8 cellular contexts compared by ENCODE assay signal in genomic region chr14:77141592-77142288, GRCh38. TPM values are rescaled to one million over a fixed set of nuclear protein-coding genes. Genes with fewer than 3 reads are reported as not detected.
DNase-seq lines count a peak whose midpoint lies in the region; ATAC-seq and TF ChIP-seq lines count a peak whose summit lies in the region.

Gene ZDHHC22, minus strand, starts transcription at chr14:77141791. Its CDS starts 2,053 bp downstream, at chr14:77139738.

- no peak within 1 kb of the TSS for H3K27ac ChIP-seq in naive thymus-derived CD4-positive, alpha-beta T cell (ENCODE audit: low read depth, low read length)

- CTCF ChIA-PET in BJ (lab: Yijun Ruan, JAX): interaction anchor here (0.8 to 3.1 kb wide), 5 partner anchors 8 to 269 kb away, joined by 3 to 13 read pairs (median 4); no protein-coding TSS in a partner anchor
- CTCF ChIA-PET in naive thymus-derived CD4-positive, alpha-beta T cell (lab: Charles Lee): no interaction called here

- peaks cover 51% of the 10 kb centered on the region for H3K27me3 ChIP-seq in BJ (ENCODE audit: control insufficient read depth, insufficient read depth, low read length)
- H3K27me3 ChIP-seq in naive thymus-derived CD4-positive, alpha-beta T cell (ENCODE audit: control insufficient read depth in 2 of 2, insufficient read depth in 2 of 2, low read length in 2 of 2): peaks cover 0 to 4% of the 10 kb centered on the region in 2 donors

- no peak for DNase-seq in BJ (ENCODE audit: low read depth)
- peak; percentile 66 for DNase-seq in NCI-H1105 treated with DMSO at 0.1 percent for 48 hours (lab: John Stamatoyannopoulos, UW)
- DNase-seq in central memory CD8-positive, alpha-beta T cell (ENCODE audit: low spot score in 2 of 2): no peak
- DNase-seq in naive thymus-derived CD4-positive, alpha-beta T cell: no peak
- DNase-seq in stimulated activated naive CD4-positive, alpha-beta T cell treated with Interleukin-2 at 50 U/mL for 16 hours (lab: John Stamatoyannopoulos, UW): no peak
- no peak for DNase-seq in T-helper 2 cell

- POLR2A ChIA-PET in BJ (lab: Charles Lee): no interaction called here
- POLR2A ChIA-PET in naive thymus-derived CD4-positive, alpha-beta T cell (lab: Charles Lee): no interaction called here

- peak within 1 kb of the TSS; percentile 22 for H3K4me3 ChIP-seq in BJ (ENCODE audit: low read depth, low read length)
- no peak within 1 kb of the TSS for H3K4me3 ChIP-seq in naive thymus-derived CD4-positive, alpha-beta T cell (ENCODE audit: low read length)

- ATAC-seq in central memory CD8-positive, alpha-beta T cell (replicated peaks; ENCODE audit: extremely low read depth, poor library complexity, severe bottlenecking): no peak
- ATAC-seq in naive thymus-derived CD4-positive, alpha-beta T cell: no peak
- no peak for ATAC-seq in GM19467 (IDR thresholded peaks at IDR 0.05; ENCODE audit: unreplicated experiment)
- no peak for ATAC-seq in GM19023 (IDR thresholded peaks at IDR 0.05; ENCODE audit: unreplicated experiment)

- no peaks in the 10 kb centered on the region for H3K9me3 ChIP-seq in naive thymus-derived CD4-positive, alpha-beta T cell (ENCODE audit: control insufficient read depth in 2 of 3, low read length in 3 of 3)

- intact Hi-C loops in naive thymus-derived CD4-positive, alpha-beta T cell (cut with micrococcal nuclease): no loop called here

- no peak for TF ChIP-seq CTCF in BJ (IDR thresholded peaks at IDR 0.05; ENCODE audit: insufficient read depth, low read depth, low read length)

- peaks cover 0 to 4% of the 10 kb centered on the region in 2 donors for H3K4me1 ChIP-seq in naive thymus-derived CD4-positive, alpha-beta T cell (ENCODE audit: control insufficient read depth in 2 of 2, insufficient read depth in 2 of 2, low read length in 2 of 2)

- H3K36me3 ChIP-seq in BJ (ENCODE audit: control insufficient read depth, insufficient read depth, low read length): no peaks in the 10 kb centered on the region
- no peaks in the 10 kb centered on the region for H3K36me3 ChIP-seq in naive thymus-derived CD4-positive, alpha-beta T cell (ENCODE audit: control insufficient read depth in 2 of 3, insufficient read depth in 3 of 3, low read length in 3 of 3)

- peaks cover 18% of the 10 kb centered on the region for H3K4me1 Mint-ChIP-seq in central memory CD8-positive, alpha-beta T cell
- H3K4me1 Mint-ChIP-seq in naive thymus-derived CD4-positive, alpha-beta T cell: peaks cover 12 to 26% (median 22%) of the 10 kb centered on the region in 7 donors

- no peaks in the 10 kb centered on the region for H3K9me3 Mint-ChIP-seq in central memory CD8-positive, alpha-beta T cell
- no peaks in the 10 kb centered on the region for H3K9me3 Mint-ChIP-seq in naive thymus-derived CD4-positive, alpha-beta T cell

- peaks cover 2% of the 10 kb centered on the region for H3K36me3 Mint-ChIP-seq in central memory CD8-positive, alpha-beta T cell (ENCODE audit: insufficient read depth)
- H3K36me3 Mint-ChIP-seq in naive thymus-derived CD4-positive, alpha-beta T cell: no peaks in the 10 kb centered on the region

- no peak within 1 kb of the TSS for H3K27ac Mint-ChIP-seq in central memory CD8-positive, alpha-beta T cell (ENCODE audit: low read depth)
- no peak within 1 kb of the TSS for H3K27ac Mint-ChIP-seq in naive thymus-derived CD4-positive, alpha-beta T cell

- peak within 1 kb of the TSS; percentile 56 for H3K4me3 Mint-ChIP-seq in central memory CD8-positive, alpha-beta T cell
- H3K4me3 Mint-ChIP-seq in naive thymus-derived CD4-positive, alpha-beta T cell: peak within 1 kb of the TSS; percentile 39 to 81 (median 62)

- peaks cover 92% of the 10 kb centered on the region for H3K27me3 Mint-ChIP-seq in central memory CD8-positive, alpha-beta T cell
- peaks cover 76 to 82% (median 78%) of the 10 kb centered on the region in 5 donors for H3K27me3 Mint-ChIP-seq in naive thymus-derived CD4-positive, alpha-beta T cell

RNA-seq across cellular contexts. Expression of gene ZDHHC22, which starts in this region (rescaled TPM):
- not detected in 2 replicates for polyA plus RNA-seq in BJ (2011; rRNA removed)
- not detected in 2 replicates for polyA minus RNA-seq in BJ (2011; rRNA and poly(A)+ RNA removed)
- not detected for total RNA-seq in naive thymus-derived CD4-positive, alpha-beta T cell
- not detected for polyA plus RNA-seq in naive thymus-derived CD4-positive, alpha-beta T cell
